Comparison of ENCODE assay signal across 1 cellular context in genomic region chr1:97384294-97384952, GRCh38.
TF ChIP-seq lines count a peak whose summit lies in the region.

No MANE protein-coding gene starts in this region.

TF ChIP-seq in SK-N-SH treated with all-trans-retinoic acid at 6 μM for 48 hours, 23 proteins besides CTCF, POLR2A, EP300 and RAD21 (continued from another document):
- TF ChIP-seq, protein P1, sequence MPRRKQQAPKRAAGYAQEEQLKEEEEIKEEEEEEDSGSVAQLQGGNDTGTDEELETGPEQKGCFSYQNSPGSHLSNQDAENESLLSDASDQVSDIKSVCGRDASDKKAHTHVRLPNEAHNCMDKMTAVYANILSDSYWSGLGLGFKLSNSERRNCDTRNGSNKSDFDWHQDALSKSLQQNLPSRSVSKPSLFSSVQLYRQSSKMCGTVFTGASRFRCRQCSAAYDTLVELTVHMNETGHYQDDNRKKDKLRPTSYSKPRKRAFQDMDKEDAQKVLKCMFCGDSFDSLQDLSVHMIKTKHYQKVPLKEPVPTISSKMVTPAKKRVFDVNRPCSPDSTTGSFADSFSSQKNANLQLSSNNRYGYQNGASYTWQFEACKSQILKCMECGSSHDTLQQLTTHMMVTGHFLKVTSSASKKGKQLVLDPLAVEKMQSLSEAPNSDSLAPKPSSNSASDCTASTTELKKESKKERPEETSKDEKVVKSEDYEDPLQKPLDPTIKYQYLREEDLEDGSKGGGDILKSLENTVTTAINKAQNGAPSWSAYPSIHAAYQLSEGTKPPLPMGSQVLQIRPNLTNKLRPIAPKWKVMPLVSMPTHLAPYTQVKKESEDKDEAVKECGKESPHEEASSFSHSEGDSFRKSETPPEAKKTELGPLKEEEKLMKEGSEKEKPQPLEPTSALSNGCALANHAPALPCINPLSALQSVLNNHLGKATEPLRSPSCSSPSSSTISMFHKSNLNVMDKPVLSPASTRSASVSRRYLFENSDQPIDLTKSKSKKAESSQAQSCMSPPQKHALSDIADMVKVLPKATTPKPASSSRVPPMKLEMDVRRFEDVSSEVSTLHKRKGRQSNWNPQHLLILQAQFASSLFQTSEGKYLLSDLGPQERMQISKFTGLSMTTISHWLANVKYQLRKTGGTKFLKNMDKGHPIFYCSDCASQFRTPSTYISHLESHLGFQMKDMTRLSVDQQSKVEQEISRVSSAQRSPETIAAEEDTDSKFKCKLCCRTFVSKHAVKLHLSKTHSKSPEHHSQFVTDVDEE (CRISPR knock-in tag; IDR thresholded peaks at IDR 0.05), result no peak
